ENCODE assay signal across 8 cellular contexts in the genomic region with DNA sequence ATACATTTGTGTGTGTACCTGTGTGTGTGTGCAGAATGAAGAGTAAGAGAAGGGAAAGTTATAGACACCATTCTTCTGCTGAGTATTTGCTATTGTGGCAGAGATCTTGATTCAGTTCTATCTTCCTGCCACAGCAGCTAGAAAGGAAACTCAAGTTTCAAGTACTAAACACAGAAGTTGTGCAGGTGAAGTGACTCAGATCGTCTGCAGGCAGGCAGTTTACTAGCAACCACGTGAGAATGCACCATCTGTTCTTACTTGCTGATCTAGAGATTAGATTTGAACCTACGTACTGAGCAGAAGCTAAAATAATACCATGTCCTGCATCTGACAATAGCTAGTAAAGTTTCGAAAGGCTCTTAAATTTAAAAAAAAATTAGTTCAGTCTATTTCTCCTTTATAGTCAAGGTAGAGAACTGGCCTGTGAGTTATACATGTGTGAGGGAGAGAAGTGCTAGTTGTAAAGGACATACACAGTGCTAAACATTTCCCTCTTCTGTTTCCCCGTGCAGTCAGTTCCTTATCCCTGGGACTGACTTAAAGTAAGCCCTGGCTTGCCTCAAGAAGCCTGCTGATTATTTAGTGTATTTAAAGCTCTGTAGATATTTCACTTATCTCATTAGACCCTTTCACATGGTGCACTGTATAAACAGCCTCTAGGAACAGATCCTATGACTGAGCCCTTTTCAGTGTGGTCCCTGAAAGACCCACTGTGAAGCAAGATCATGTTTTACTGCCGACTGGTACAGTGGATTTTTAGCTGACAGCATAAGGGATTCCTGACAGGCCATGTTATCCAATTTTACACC. TPM values are rescaled to one million over a fixed set of nuclear protein-coding genes. Genes with fewer than 3 reads are reported as not detected.
A peak's percentile ranks its signal among the peaks of the same experiment; 100 is the strongest.
DNase-seq lines count a peak whose midpoint lies in the region; ATAC-seq and TF ChIP-seq lines count a peak whose summit lies in the region.

No MANE protein-coding gene starts in this region.

- no peaks in the 10 kb centered on the region for H3F3A ChIP-seq in PC-3 (ENCODE audit: low read length, unreplicated experiment)

- H3K4me2 ChIP-seq in PC-3 (ENCODE audit: low read length) = peak overlapping the region; percentile 21

- no peaks in the 10 kb centered on the region for H3K9me2 ChIP-seq in PC-3 (replicated peaks; ENCODE audit: low read length)

- no peaks in the 10 kb centered on the region for H3K79me2 ChIP-seq in PC-3 (ENCODE audit: low read length)

- DNase-seq in activated T-cell treated with anti-CD3 and anti-CD28 coated beads for 48 hours (ENCODE audit: low read depth) = peak; percentile 4
- no peak for DNase-seq in activated T-cell treated with anti-CD3 and anti-CD28 coated beads for 4 hours
- peak; percentile 64 for DNase-seq in PC-3
- DNase-seq in foreskin melanocyte = peak; percentile 70
- DNase-seq in thyroid gland = peak; percentile 41 to 44
- no peak for DNase-seq in MV-4-11 (lab: John Stamatoyannopoulos, UW)

- intact Hi-C loops in PC-3 (cut with micrococcal nuclease) = loop anchor here (5.0 kb wide), 1 partner anchor 153 kb away; no protein-coding TSS in a partner anchor
- intact Hi-C loops in thyroid gland (cut with DNase I) = loop anchor here (10.0 kb wide), 1 partner anchor 65 kb away; a partner anchor contains a TSS

- peaks cover 9% of the 10 kb centered on the region; the same call in 1 of the 2 replicates for H3K4me1 ChIP-seq in PC-3 (ENCODE audit: insufficient read depth, low read length)
- peaks cover 27 to 35% of the 10 kb centered on the region in 2 donors for H3K4me1 ChIP-seq in thyroid gland

- H3K9me3 ChIP-seq in PC-3 (ENCODE audit: low read length) = no peaks in the 10 kb centered on the region
- H3K9me3 ChIP-seq in thyroid gland = no peaks in the 10 kb centered on the region

- no TSS peak for BruUV-seq in PC-3 (replicated peaks; lab: Mats Ljungman, UMichigan)

- CTCF ChIA-PET in PC-3 (lab: Charles Lee) = no interaction called here

- H2AFZ ChIP-seq in PC-3 (ENCODE audit: low read length) = peak overlapping the region; percentile 5; the same call in 1 of the 2 replicates

- 25 to 39% methylated on average over 6 of the region's 6 CpGs for WGBS in thyroid gland, 2 donors

- H3K4me3 ChIP-seq in PC-3 (ENCODE audit: low read length) (no peak overlapping the region), thyroid gland (replicated peaks in 1 of 3) (no peak overlapping the region)

- H3K9ac ChIP-seq in PC-3 (ENCODE audit: low read length) = no peak overlapping the region

- H3K36me3 ChIP-seq in PC-3 (ENCODE audit: low read depth, low read length) (no peaks in the 10 kb centered on the region), thyroid gland (no peaks in the 10 kb centered on the region)

- no peak for TF ChIP-seq POLR2A in thyroid gland (IDR thresholded peaks at IDR 0.05)

- no peaks in the 10 kb centered on the region for H3K27me3 ChIP-seq in PC-3 (ENCODE audit: low read length)
- no peaks in the 10 kb centered on the region for H3K27me3 ChIP-seq in thyroid gland

- ATAC-seq in HG02884 (IDR thresholded peaks at IDR 0.05; ENCODE audit: unreplicated experiment) (peak; percentile 85), PC-3 (peak; percentile 93), HG02981 (IDR thresholded peaks at IDR 0.05; ENCODE audit: unreplicated experiment) (no peak)

- H3K27ac ChIP-seq in PC-3 (ENCODE audit: low read length) = no peak overlapping the region
- H3K27ac ChIP-seq in thyroid gland = peak overlapping the region; percentile 56 to 67 (median 63)

- no peaks in the 10 kb centered on the region for H4K20me1 ChIP-seq in PC-3 (ENCODE audit: low read length)

- POLR2A ChIA-PET in PC-3 (lab: Charles Lee; ENCODE audit: unreplicated experiment) = interaction anchor here (0.6 kb wide), 1 partner anchor 57 kb away, joined by 3 read pairs; no protein-coding TSS in a partner anchor

- no peak for TF ChIP-seq CTCF in PC-3 (conservative IDR thresholded peaks at IDR 0.05; ENCODE audit: low read depth, low read length)
- TF ChIP-seq CTCF in thyroid gland (IDR thresholded peaks at IDR 0.05) = no peak

RNA-seq across cellular contexts. Expression of a gene that starts 45.0 kb away (rescaled TPM):
- 0.36 TPM in 1 of 2 replicates, not detected in the other for total RNA-seq in PC-3 (2014; rRNA removed)
- 1 to 10 TPM in 2 of 4 donors, not detected in 2; 1.2 to 3.7 TPM for total RNA-seq in thyroid gland

Comparison
In these comparisons a context has a peak if more than half of its experiments do, and no peak if none do; other contexts are left out.
1. DNase-seq: peak in activated T-cell treated with anti-CD3 and anti-CD28 coated beads for 48 hours (single experiment), PC-3 (single experiment), foreskin melanocyte (single experiment) and thyroid gland (2 of 2); none in activated T-cell treated with anti-CD3 and anti-CD28 coated beads for 4 hours (single experiment) and MV-4-11 (single experiment).